ENCODE assay signal across 20 cellular contexts in the genomic region with DNA sequence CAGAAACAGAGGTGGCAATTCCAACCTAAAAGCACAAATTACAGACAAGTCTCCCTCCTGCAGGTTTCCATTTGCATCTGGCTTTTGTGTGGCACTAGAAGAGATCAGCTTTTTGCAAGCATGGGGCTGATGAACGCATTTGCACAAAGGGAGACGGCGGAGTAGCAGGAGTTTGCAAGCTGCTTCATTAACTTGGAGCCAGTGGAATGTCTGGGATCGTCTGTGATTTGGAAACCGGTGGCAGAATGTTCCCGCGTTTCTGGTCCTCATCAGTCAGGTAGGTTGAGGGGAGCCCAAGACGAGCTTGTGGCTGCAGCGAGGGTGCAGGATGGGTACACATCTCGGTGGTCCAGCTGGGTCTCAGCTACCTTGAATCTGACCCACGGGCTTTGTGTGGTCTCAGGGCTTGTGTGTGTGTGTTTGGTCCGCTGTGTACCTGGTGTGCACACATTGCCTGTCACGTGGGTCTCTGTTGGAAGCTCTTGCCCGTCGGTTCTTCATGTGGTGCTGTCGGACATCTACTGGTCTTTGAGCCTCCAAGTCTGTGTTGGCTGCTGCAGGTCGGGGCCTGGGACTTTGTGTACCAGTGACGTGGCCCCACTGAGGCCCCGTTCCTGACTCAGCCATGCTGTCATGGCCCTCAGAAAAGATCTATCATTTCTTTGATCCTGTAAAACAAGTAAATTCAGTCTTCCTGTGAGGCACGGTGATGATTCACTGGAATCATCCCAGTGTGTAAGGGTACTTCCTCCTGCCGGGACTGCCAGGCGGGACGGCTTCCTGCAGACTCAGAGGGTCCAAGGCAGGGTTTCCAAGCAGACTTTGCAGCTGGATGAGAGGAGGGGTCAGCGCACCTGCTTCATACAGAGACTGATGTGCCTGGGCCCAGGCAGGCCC.
DNase-seq lines count a peak whose midpoint lies in the region; ATAC-seq, FAIRE-seq and TF ChIP-seq lines count a peak whose summit lies in the region.
"Had no signal": no experiment of that assay in that cellular context is flagged by ENCODE, and none has a peak within 500 bp of the region (broad histone marks: within the 10 kb centered on the region; RNA-seq: fewer than 3 reads in every experiment).

No MANE protein-coding gene starts in this region.

- no peak for ATAC-seq in GM18870 (IDR thresholded peaks at IDR 0.05; ENCODE audit: unreplicated experiment)
- ATAC-seq: gastroesophageal sphincter had no signal

- in situ Hi-C loops in astrocyte of the spinal cord (cut with HindIII; ENCODE audit: low sequenced_read_pairs), result no loop called here

- H3K27ac ChIP-seq in WERI-Rb-1, result no peak overlapping the region
- H3K27ac ChIP-seq: gastroesophageal sphincter, HL-60, neutrophil, tibial nerve had no signal

- DNase-seq in COLO829 (ENCODE audit: low spot score), result peak; percentile 79
- peak; percentile 72 for DNase-seq in HTR-8/SVneo (ENCODE audit: insufficient read length, low spot score)
- DNase-seq in astrocyte of the spinal cord (ENCODE audit: low read depth, low spot score), result peak; percentile 10
- DNase-seq in kidney tubule cell (ENCODE audit: low spot score), result peak; percentile 53
- no peak for DNase-seq in AML-193 (lab: John Stamatoyannopoulos, UW)
- DNase-seq in WERI-Rb-1, result no peak
- no peak for DNase-seq in NCI-H510A treated with DMSO at 0.1 percent for 48 hours (lab: John Stamatoyannopoulos, UW)
- DNase-seq: activated CD4-positive, alpha-beta T cell treated with anti-CD3 and anti-CD28 coated beads, Interleukin-2, amount 50 U/mL, for 1 hour; activated T-cell treated with anti-CD3 and anti-CD28 coated beads, Interleukin-2, amount 50 U/mL, for 1 hour; CD8-positive, alpha-beta memory T cell; endodermal cell; GDM1; NCI-H1436 treated with DMSO at 0.1 percent for 48 hours; SK-N-SH; stimulated activated CD4-positive, alpha-beta T cell treated with anti-CD3 and anti-CD28 coated beads, Interleukin-4, amount 100 ng/mL, for 4 hours had no signal

- no peak overlapping the region for H3K4me3 ChIP-seq in astrocyte of the spinal cord (ENCODE audit: low read depth, low read length)
- no peak overlapping the region for H3K4me3 ChIP-seq in WERI-Rb-1 (ENCODE audit: low read depth, low read length)
- H3K4me3 ChIP-seq: gastroesophageal sphincter, tibial nerve had no signal

- no peaks in the 10 kb centered on the region for H3K36me3 ChIP-seq in WERI-Rb-1
- H3K36me3 ChIP-seq: gastroesophageal sphincter, neutrophil, tibial nerve had no signal

- TF ChIP-seq CTCF in astrocyte of the spinal cord (IDR thresholded peaks at IDR 0.05; ENCODE audit: low read depth, low read length) (no peak), WERI-Rb-1 (IDR thresholded peaks at IDR 0.05; ENCODE audit: low read depth, low read length) (no peak)

- peak; percentile 87 for FAIRE-seq in HTR-8/SVneo (lab: Jason Lieb, UNC)

- no peaks in the 10 kb centered on the region for H3K27me3 ChIP-seq in WERI-Rb-1 (ENCODE audit: insufficient read depth, low read depth, severe bottlenecking)

- H3K9me3 ChIP-seq in WERI-Rb-1 (ENCODE audit: severe bottlenecking), result no peaks in the 10 kb centered on the region
- H3K9me3 ChIP-seq: gastroesophageal sphincter, neutrophil, SK-N-SH, tibial nerve had no signal

Comparison
In these comparisons a context has a peak if more than half of its experiments do, and no peak if none do; other contexts are left out.
1. DNase-seq: peak in COLO829 (single experiment), HTR-8/SVneo (single experiment), astrocyte of the spinal cord (single experiment) and kidney tubule cell (single experiment); none in AML-193 (0 of 2), WERI-Rb-1 (single experiment) and NCI-H510A treated with DMSO at 0.1 percent for 48 hours (single experiment).